In genomic region chr6:129692467-129692866, GRCh38 we compare ENCODE assay signal across 14 cellular contexts.
"Had no signal": no experiment of that assay in that cellular context is flagged by ENCODE, and none has a peak within 500 bp of the region (broad histone marks: within the 10 kb centered on the region; RNA-seq: fewer than 3 reads in every experiment).

No MANE protein-coding gene starts in this region.

- H3K27ac Mint-ChIP-seq: activated CD4-positive, alpha-beta T cell treated with anti-CD3 and anti-CD28 coated beads, Interleukin-2, amount 10 ng/mL, durations not matched to agents 7 days and 5 days; activated T-helper 2 cell treated with anti-CD3 and anti-CD28 coated beads, Interferon-gamma antibody, Interleukin-2, Interleukin-4, amounts not matched to agents 10 μg/mL and 5 μg/mL and 100 μg/mL, durations not matched to agents 14 hours and 24 hours and 36 hours; T-helper 1 cell treated with Interleukin-12 subunit alpha and Interleukin-12 subunit beta and Interleukin-4 antibody, amounts not matched to agents 30 μg/mL and 1 μg/mL, for 36 hours had no signal

- H3K9me3 Mint-ChIP-seq: activated CD4-positive, alpha-beta T cell treated with anti-CD3 and anti-CD28 coated beads, Interleukin-2, amount 10 ng/mL, durations not matched to agents 7 days and 5 days; activated naive CD4-positive, alpha-beta T cell treated with anti-CD3 and anti-CD28 coated beads, Interleukin-2, amount 50 U/mL, for 72 hours; activated T-helper 2 cell treated with anti-CD3 and anti-CD28 coated beads, Interferon-gamma antibody, Interleukin-2, Interleukin-4, amounts not matched to agents 10 μg/mL and 5 μg/mL and 100 μg/mL, durations not matched to agents 14 hours and 24 hours and 36 hours; T-helper 1 cell treated with Interleukin-12 subunit alpha and Interleukin-12 subunit beta and Interleukin-4 antibody, amounts not matched to agents 30 μg/mL and 1 μg/mL, for 36 hours had no signal

- H3K36me3 ChIP-seq: heart right ventricle, ovary, thyroid gland, uterus had no signal

- H3K27me3 Mint-ChIP-seq: activated CD4-positive, alpha-beta T cell treated with anti-CD3 and anti-CD28 coated beads, Interleukin-2, amount 10 ng/mL, durations not matched to agents 7 days and 5 days had no signal

- H3K27me3 ChIP-seq: heart right ventricle, ovary, thyroid gland, uterus had no signal

- H3K9me3 ChIP-seq: heart right ventricle, ovary, thyroid gland, uterus had no signal

- H3K4me3 Mint-ChIP-seq: activated CD4-positive, alpha-beta T cell treated with anti-CD3 and anti-CD28 coated beads, Interleukin-2, amount 10 ng/mL, durations not matched to agents 7 days and 5 days; T-helper 1 cell treated with Interleukin-12 subunit alpha and Interleukin-12 subunit beta and Interleukin-4 antibody, amounts not matched to agents 30 μg/mL and 1 μg/mL, for 36 hours had no signal

- H3K4me1 ChIP-seq: uterus had no signal

- ATAC-seq: activated naive CD4-positive, alpha-beta T cell treated with anti-CD3 and anti-CD28 coated beads, Interleukin-2, amount 50 U/mL, for 72 hours; left lobe of liver had no signal

- H3K36me3 Mint-ChIP-seq: activated naive CD4-positive, alpha-beta T cell treated with anti-CD3 and anti-CD28 coated beads, Interleukin-2, amount 50 U/mL, for 72 hours had no signal

- DNase-seq: activated CD4-positive, alpha-beta T cell treated with anti-CD3 and anti-CD28 coated beads, Interleukin-2, amount 10 ng/mL, durations not matched to agents 7 days and 5 days; activated CD4-positive, CD25-positive, alpha-beta regulatory T cell; activated CD8-positive, alpha-beta memory T cell treated with anti-CD3 and anti-CD28 coated beads for 24 hours; foreskin melanocyte; heart right ventricle; mesenchymal stem cell; ovary; stimulated activated CD4-positive, alpha-beta T cell treated with anti-CD3 and anti-CD28 coated beads, Interleukin-4, amount 100 ng/mL, for 4 hours; thyroid gland; uterus had no signal

- H3K4me3 ChIP-seq: heart right ventricle, ovary, thyroid gland, uterus had no signal

- H3K27ac ChIP-seq: ovary, thyroid gland, uterus had no signal
